ENCODE assay signal across 11 cellular contexts in the genomic region with DNA sequence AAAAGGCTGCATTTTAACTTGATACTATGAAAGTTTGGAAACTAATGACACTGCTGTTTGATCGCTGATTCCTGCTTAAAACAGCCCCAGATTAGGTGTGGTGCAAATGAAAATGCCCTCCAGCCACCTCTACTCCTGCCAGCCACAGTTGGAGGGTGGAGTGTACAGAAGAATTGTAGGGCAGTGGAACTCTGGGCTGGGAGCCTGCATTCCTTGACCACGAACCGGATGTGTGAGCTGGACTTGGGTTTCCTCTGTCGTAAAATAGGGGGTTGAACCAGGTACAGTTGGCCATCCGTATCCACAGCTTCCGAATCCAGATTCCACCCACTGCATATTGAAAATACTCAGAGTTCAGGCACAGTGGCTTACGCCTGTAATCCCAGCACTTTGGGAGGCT.
A peak's percentile ranks its signal among the peaks of the same experiment; 100 is the strongest.
DNase-seq lines count a peak whose midpoint lies in the region; ATAC-seq and TF ChIP-seq lines count a peak whose summit lies in the region.
"Had no signal": no experiment of that assay in that cellular context is flagged by ENCODE, and none has a peak within 500 bp of the region (broad histone marks: within the 10 kb centered on the region; RNA-seq: fewer than 3 reads in every experiment).

No MANE protein-coding gene starts in this region.

- H3K4me3 Mint-ChIP-seq in activated CD8-positive, alpha-beta memory T cell treated with anti-CD3 and anti-CD28 coated beads, Interleukin-2, amount 10 ng/mL, durations not matched to agents 7 days and 5 days, result no peak overlapping the region
- H3K4me3 Mint-ChIP-seq: activated T-cell treated with anti-CD3 and anti-CD28 coated beads, Interleukin-2, amount 50 U/mL, for 4 hours had no signal

- TF ChIP-seq CTCF in dorsolateral prefrontal cortex (IDR thresholded peaks at IDR 0.05 in 54 of 56, conservative IDR thresholded peaks at IDR 0.05 in 2 of 56; ENCODE audit: low read depth in 1 of 56, partially characterized antibody in 56 of 56) (no peak), smooth muscle cell (IDR thresholded peaks at IDR 0.05; ENCODE audit: borderline replicate concordance, insufficient read depth, poor library complexity, severe bottlenecking) (no peak)

- 81% methylated on average over 7 of the region's 7 CpGs for WGBS in smooth muscle cell (ENCODE audit: low lambda C conversion rate)

- H3K9me3 Mint-ChIP-seq in activated CD8-positive, alpha-beta memory T cell treated with anti-CD3 and anti-CD28 coated beads, Interleukin-2, amount 10 ng/mL, durations not matched to agents 7 days and 5 days (ENCODE audit: low read depth), result peaks cover 10% of the 10 kb centered on the region

- no peak overlapping the region for H2AFZ ChIP-seq in smooth muscle cell (ENCODE audit: low read depth)

- H3K9ac ChIP-seq in smooth muscle cell (ENCODE audit: low read depth), result no peak overlapping the region

- intact Hi-C loops in dorsolateral prefrontal cortex (cut with DNase I), result no loop called here

- no peaks in the 10 kb centered on the region for H3K36me3 ChIP-seq in smooth muscle cell (ENCODE audit: low read depth)
- H3K36me3 ChIP-seq: WERI-Rb-1 had no signal

- peaks cover 21% of the 10 kb centered on the region for H3K4me1 Mint-ChIP-seq in activated CD8-positive, alpha-beta memory T cell treated with anti-CD3 and anti-CD28 coated beads, Interleukin-2, amount 10 ng/mL, durations not matched to agents 7 days and 5 days

- no peaks in the 10 kb centered on the region for H3K4me1 ChIP-seq in smooth muscle cell (ENCODE audit: low read depth)

- no peak for ATAC-seq in activated CD8-positive, alpha-beta memory T cell treated with anti-CD3 and anti-CD28 coated beads, Interleukin-2, amount 10 ng/mL, durations not matched to agents 7 days and 5 days
- ATAC-seq in activated CD4-positive, CD25-positive, alpha-beta regulatory T cell treated with anti-CD3 and anti-CD28 coated beads, Interleukin-2, amount 50 U/mL, for 24 hours, result no peak
- ATAC-seq: activated T-cell treated with anti-CD3 and anti-CD28 coated beads, Interleukin-2, amount 50 U/mL, for 4 hours had no signal

- no peaks in the 10 kb centered on the region for H3K27me3 Mint-ChIP-seq in activated CD8-positive, alpha-beta memory T cell treated with anti-CD3 and anti-CD28 coated beads, Interleukin-2, amount 10 ng/mL, durations not matched to agents 7 days and 5 days

- H3K4me3 ChIP-seq in dorsolateral prefrontal cortex (no peak overlapping the region), smooth muscle cell (no peak overlapping the region)

- H3K27ac ChIP-seq in dorsolateral prefrontal cortex (peak overlapping the region in 51 of 59 donors; percentile 13 to 92 (median 75)), smooth muscle cell (ENCODE audit: low read depth) (peak overlapping the region; percentile 62)
- H3K27ac ChIP-seq: WERI-Rb-1 had no signal

- peak overlapping the region; percentile 18 for H3K4me2 ChIP-seq in smooth muscle cell

- no peaks in the 10 kb centered on the region for H3K79me2 ChIP-seq in smooth muscle cell (ENCODE audit: low read depth)

- DNase-seq in H4 (ENCODE audit: low spot score), result peak; percentile 70
- no peak for DNase-seq in dorsolateral prefrontal cortex
- peak; percentile 31 for DNase-seq in iris pigment epithelial cell (ENCODE audit: low read depth)
- DNase-seq in smooth muscle cell (lab: John Stamatoyannopoulos, UW; ENCODE audit: unreplicated experiment), result no peak
- DNase-seq in activated CD8-positive, alpha-beta memory T cell treated with anti-CD3 and anti-CD28 coated beads, Interleukin-2, amount 10 ng/mL, durations not matched to agents 7 days and 5 days, result no peak
- no peak for DNase-seq in medulla oblongata (ENCODE audit: extremely low spot score)
- DNase-seq in NCI-H526 treated with DMSO at 0.1 percent for 48 hours (lab: John Stamatoyannopoulos, UW), result no peak
- DNase-seq: activated T-cell treated with anti-CD3 and anti-CD28 coated beads, Interleukin-2, amount 50 U/mL, for 4 hours; NCI-H69; WERI-Rb-1 had no signal

- H4K20me1 ChIP-seq in smooth muscle cell (ENCODE audit: low read depth), result no peaks in the 10 kb centered on the region

- H3K27me3 ChIP-seq in dorsolateral prefrontal cortex, result peaks cover 0 to 4% (median 0%) of the 10 kb centered on the region in 45 donors
- no peaks in the 10 kb centered on the region for H3K27me3 ChIP-seq in smooth muscle cell (ENCODE audit: low read depth)

- CTCF ChIA-PET in activated CD8-positive, alpha-beta memory T cell treated with anti-CD3 and anti-CD28 coated beads, Interleukin-2, amount 10 ng/mL, durations not matched to agents 7 days and 5 days (lab: Charles Lee), result no interaction called here

- no peaks in the 10 kb centered on the region for H3K9me3 ChIP-seq in smooth muscle cell (replicated peaks; ENCODE audit: low read depth)

- peaks cover 29% of the 10 kb centered on the region for H3K36me3 Mint-ChIP-seq in activated CD8-positive, alpha-beta memory T cell treated with anti-CD3 and anti-CD28 coated beads, Interleukin-2, amount 10 ng/mL, durations not matched to agents 7 days and 5 days

- no peak overlapping the region for H3K27ac Mint-ChIP-seq in activated CD8-positive, alpha-beta memory T cell treated with anti-CD3 and anti-CD28 coated beads, Interleukin-2, amount 10 ng/mL, durations not matched to agents 7 days and 5 days

- no peaks in the 10 kb centered on the region for H3F3A ChIP-seq in smooth muscle cell (ENCODE audit: low read depth)

Comparison
In these comparisons a context has a peak if more than half of its experiments do, and no peak if none do; other contexts are left out.
1. DNase-seq: peak in H4 (single experiment) and iris pigment epithelial cell (single experiment); none in dorsolateral prefrontal cortex (0 of 10), smooth muscle cell (single experiment), activated CD8-positive, alpha-beta memory T cell treated with anti-CD3 and anti-CD28 coated beads, Interleukin-2, amount 10 ng/mL, durations not matched to agents 7 days and 5 days (single experiment), medulla oblongata (single experiment) and NCI-H526 treated with DMSO at 0.1 percent for 48 hours (single experiment).